In the genomic region with DNA sequence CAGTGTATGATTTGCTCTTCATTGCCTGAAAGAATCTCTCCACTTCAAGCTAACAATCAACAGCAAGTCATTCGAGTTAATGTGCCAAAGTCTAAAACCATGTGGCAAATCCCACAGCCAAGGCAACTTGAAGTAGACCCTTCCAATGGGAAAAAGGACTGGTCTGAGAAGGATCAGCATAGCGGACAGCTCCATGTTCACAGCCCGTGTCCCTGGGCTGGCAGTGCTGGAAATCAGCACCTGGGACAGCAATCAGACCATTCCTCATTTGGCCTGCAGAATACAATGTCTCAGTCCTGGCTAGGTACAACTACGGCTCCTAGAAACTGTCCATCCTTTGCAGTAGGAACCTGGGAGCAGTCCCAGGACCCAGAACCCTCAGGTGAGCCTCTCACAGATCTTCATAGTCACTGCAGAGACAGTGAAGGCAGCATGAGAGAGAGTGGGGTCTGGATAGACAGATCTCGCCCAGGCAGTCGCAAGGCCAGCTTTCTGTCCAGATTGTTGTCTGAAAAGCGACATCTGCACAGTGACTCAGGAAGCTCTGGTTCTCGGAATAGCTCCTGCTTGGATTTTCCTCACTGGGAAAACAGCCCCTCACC, we compare ENCODE assay signal across 1 cellular context.
TF ChIP-seq lines count a peak whose summit lies in the region.

No MANE protein-coding gene starts in this region.

TF ChIP-seq in HepG2, 621 proteins besides CTCF, POLR2A, EP300 and RAD21 (continued from another document and continues in another):
- TF ChIP-seq, protein P1, sequence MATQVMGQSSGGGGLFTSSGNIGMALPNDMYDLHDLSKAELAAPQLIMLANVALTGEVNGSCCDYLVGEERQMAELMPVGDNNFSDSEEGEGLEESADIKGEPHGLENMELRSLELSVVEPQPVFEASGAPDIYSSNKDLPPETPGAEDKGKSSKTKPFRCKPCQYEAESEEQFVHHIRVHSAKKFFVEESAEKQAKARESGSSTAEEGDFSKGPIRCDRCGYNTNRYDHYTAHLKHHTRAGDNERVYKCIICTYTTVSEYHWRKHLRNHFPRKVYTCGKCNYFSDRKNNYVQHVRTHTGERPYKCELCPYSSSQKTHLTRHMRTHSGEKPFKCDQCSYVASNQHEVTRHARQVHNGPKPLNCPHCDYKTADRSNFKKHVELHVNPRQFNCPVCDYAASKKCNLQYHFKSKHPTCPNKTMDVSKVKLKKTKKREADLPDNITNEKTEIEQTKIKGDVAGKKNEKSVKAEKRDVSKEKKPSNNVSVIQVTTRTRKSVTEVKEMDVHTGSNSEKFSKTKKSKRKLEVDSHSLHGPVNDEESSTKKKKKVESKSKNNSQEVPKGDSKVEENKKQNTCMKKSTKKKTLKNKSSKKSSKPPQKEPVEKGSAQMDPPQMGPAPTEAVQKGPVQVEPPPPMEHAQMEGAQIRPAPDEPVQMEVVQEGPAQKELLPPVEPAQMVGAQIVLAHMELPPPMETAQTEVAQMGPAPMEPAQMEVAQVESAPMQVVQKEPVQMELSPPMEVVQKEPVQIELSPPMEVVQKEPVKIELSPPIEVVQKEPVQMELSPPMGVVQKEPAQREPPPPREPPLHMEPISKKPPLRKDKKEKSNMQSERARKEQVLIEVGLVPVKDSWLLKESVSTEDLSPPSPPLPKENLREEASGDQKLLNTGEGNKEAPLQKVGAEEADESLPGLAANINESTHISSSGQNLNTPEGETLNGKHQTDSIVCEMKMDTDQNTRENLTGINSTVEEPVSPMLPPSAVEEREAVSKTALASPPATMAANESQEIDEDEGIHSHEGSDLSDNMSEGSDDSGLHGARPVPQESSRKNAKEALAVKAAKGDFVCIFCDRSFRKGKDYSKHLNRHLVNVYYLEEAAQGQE (IDR thresholded peaks at IDR 0.05; ENCODE audit: borderline replicate concordance in 1 of 2, low read depth in 1 of 2, low read length in 2 of 2): peak; percentile 97 to 100
- TF ChIP-seq, protein P2, sequence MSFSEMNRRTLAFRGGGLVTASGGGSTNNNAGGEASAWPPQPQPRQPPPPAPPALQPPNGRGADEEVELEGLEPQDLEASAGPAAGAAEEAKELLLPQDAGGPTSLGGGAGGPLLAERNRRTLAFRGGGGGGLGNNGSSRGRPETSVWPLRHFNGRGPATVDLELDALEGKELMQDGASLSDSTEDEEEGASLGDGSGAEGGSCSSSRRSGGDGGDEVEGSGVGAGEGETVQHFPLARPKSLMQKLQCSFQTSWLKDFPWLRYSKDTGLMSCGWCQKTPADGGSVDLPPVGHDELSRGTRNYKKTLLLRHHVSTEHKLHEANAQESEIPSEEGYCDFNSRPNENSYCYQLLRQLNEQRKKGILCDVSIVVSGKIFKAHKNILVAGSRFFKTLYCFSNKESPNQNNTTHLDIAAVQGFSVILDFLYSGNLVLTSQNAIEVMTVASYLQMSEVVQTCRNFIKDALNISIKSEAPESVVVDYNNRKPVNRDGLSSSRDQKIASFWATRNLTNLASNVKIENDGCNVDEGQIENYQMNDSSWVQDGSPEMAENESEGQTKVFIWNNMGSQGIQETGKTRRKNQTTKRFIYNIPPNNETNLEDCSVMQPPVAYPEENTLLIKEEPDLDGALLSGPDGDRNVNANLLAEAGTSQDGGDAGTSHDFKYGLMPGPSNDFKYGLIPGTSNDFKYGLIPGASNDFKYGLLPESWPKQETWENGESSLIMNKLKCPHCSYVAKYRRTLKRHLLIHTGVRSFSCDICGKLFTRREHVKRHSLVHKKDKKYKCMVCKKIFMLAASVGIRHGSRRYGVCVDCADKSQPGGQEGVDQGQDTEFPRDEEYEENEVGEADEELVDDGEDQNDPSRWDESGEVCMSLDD (CRISPR knock-in tag; IDR thresholded peaks at IDR 0.05; ENCODE audit: borderline replicate concordance): 0 out of 2 replicates have a peak, but pooled peaks have one; percentile 36
- TF ChIP-seq, protein P3, sequence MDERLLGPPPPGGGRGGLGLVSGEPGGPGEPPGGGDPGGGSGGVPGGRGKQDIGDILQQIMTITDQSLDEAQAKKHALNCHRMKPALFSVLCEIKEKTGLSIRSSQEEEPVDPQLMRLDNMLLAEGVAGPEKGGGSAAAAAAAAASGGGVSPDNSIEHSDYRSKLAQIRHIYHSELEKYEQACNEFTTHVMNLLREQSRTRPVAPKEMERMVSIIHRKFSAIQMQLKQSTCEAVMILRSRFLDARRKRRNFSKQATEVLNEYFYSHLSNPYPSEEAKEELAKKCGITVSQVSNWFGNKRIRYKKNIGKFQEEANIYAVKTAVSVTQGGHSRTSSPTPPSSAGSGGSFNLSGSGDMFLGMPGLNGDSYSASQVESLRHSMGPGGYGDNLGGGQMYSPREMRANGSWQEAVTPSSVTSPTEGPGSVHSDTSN (CRISPR knock-in tag; IDR thresholded peaks at IDR 0.05): no peak
- no peak for TF ChIP-seq TBP (CRISPR knock-in tag; IDR thresholded peaks at IDR 0.05)
- peak; percentile 92; the same call in 1 of the 2 replicates for TF ChIP-seq ZBTB1 (CRISPR knock-in tag; IDR thresholded peaks at IDR 0.05; ENCODE audit: borderline replicate concordance)
- TF ChIP-seq MBD4 (IDR thresholded peaks at IDR 0.05; ENCODE audit: borderline replicate concordance, low read length): no peak
- TF ChIP-seq, protein P4, sequence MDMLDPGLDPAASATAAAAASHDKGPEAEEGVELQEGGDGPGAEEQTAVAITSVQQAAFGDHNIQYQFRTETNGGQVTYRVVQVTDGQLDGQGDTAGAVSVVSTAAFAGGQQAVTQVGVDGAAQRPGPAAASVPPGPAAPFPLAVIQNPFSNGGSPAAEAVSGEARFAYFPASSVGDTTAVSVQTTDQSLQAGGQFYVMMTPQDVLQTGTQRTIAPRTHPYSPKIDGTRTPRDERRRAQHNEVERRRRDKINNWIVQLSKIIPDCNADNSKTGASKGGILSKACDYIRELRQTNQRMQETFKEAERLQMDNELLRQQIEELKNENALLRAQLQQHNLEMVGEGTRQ (IDR thresholded peaks at IDR 0.05; ENCODE audit: low read depth, low read length): no peak
- TF ChIP-seq, protein P4 (CRISPR knock-in tag; IDR thresholded peaks at IDR 0.05; ENCODE audit: borderline replicate concordance): no peak
- TF ChIP-seq ZFP41 (CRISPR knock-in tag; IDR thresholded peaks at IDR 0.05; ENCODE audit: borderline replicate concordance): no peak
- no peak; the same call in 1 of the 2 replicates for TF ChIP-seq DR1 (CRISPR knock-in tag; IDR thresholded peaks at IDR 0.05)
- TF ChIP-seq FIP1L1 (IDR thresholded peaks at IDR 0.05; ENCODE audit: borderline replicate concordance, insufficient read depth, low read depth, low read length): no peak
- no peak for TF ChIP-seq ZNF496 (CRISPR knock-in tag; IDR thresholded peaks at IDR 0.05; ENCODE audit: insufficient replicate concordance)
- no peak for TF ChIP-seq RORA (CRISPR knock-in tag; IDR thresholded peaks at IDR 0.05)
- no peak for TF ChIP-seq AGO1 (IDR thresholded peaks at IDR 0.05; ENCODE audit: low read depth, low read length, poor library complexity, severe bottlenecking)
- no peak for TF ChIP-seq RNF2 (conservative IDR thresholded peaks at IDR 0.05; ENCODE audit: low read depth)
- no peak for TF ChIP-seq PAXIP1 (CRISPR knock-in tag; conservative IDR thresholded peaks at IDR 0.05)
- TF ChIP-seq MEIS2 (CRISPR knock-in tag; IDR thresholded peaks at IDR 0.05): peak; percentile 87
- TF ChIP-seq ZMYM2 (CRISPR knock-in tag; IDR thresholded peaks at IDR 0.05): no peak
- no peak for TF ChIP-seq NBN (conservative IDR thresholded peaks at IDR 0.05)
- TF ChIP-seq ZNF552 (CRISPR knock-in tag; IDR thresholded peaks at IDR 0.05; ENCODE audit: borderline replicate concordance): no peak
- peak; percentile 55; the same call in 1 of the 2 replicates for TF ChIP-seq MEF2D (CRISPR knock-in tag; IDR thresholded peaks at IDR 0.05)
- TF ChIP-seq BORCS8-MEF2B (CRISPR knock-in tag; IDR thresholded peaks at IDR 0.05): peak; percentile 96
- peak; percentile 94 for TF ChIP-seq SALL1 (CRISPR knock-in tag; IDR thresholded peaks at IDR 0.05)
- TF ChIP-seq ZNF460 (CRISPR knock-in tag; IDR thresholded peaks at IDR 0.05; ENCODE audit: borderline replicate concordance): no peak
- TF ChIP-seq PAF1 (CRISPR knock-in tag; IDR thresholded peaks at IDR 0.05): no peak
- TF ChIP-seq, protein P5, sequence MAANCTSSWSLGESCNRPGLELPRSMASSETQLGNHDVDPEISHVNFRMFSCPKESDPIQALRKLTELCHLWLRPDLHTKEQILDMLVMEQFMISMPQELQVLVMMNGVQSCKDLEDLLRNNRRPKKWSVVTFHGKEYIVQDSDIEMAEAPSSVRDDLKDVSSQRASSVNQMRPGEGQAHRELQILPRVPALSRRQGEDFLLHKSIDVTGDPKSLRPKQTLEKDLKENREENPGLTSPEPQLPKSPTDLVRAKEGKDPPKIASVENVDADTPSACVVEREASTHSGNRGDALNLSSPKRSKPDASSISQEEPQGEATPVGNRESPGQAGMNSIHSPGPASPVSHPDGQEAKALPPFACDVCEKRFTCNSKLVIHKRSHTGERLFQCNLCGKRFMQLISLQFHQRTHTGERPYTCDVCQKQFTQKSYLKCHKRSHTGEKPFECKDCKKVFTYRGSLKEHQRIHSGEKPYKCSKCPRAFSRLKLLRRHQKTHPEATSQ (CRISPR knock-in tag; IDR thresholded peaks at IDR 0.05; ENCODE audit: borderline replicate concordance): no peak
- 0 out of 2 replicates have a peak, but pooled peaks have one; percentile 36 for TF ChIP-seq KLF12 (CRISPR knock-in tag; IDR thresholded peaks at IDR 0.05; ENCODE audit: borderline replicate concordance)
- TF ChIP-seq ZBTB39 (CRISPR knock-in tag; IDR thresholded peaks at IDR 0.05): no peak
- TF ChIP-seq GFI1 (CRISPR knock-in tag; IDR thresholded peaks at IDR 0.05; ENCODE audit: borderline replicate concordance): no peak
- no peak for TF ChIP-seq NFIB (CRISPR knock-in tag; IDR thresholded peaks at IDR 0.05; ENCODE audit: borderline replicate concordance)
- TF ChIP-seq ZNF768 (CRISPR knock-in tag; IDR thresholded peaks at IDR 0.05): no peak
- TF ChIP-seq, protein P6, sequence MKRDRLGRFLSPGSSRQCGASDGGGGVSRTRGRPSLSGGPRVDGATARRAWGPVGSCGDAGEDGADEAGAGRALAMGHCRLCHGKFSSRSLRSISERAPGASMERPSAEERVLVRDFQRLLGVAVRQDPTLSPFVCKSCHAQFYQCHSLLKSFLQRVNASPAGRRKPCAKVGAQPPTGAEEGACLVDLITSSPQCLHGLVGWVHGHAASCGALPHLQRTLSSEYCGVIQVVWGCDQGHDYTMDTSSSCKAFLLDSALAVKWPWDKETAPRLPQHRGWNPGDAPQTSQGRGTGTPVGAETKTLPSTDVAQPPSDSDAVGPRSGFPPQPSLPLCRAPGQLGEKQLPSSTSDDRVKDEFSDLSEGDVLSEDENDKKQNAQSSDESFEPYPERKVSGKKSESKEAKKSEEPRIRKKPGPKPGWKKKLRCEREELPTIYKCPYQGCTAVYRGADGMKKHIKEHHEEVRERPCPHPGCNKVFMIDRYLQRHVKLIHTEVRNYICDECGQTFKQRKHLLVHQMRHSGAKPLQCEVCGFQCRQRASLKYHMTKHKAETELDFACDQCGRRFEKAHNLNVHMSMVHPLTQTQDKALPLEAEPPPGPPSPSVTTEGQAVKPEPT (CRISPR knock-in tag; IDR thresholded peaks at IDR 0.05; ENCODE audit: low read depth): no peak
- no peak for TF ChIP-seq BRD4 (CRISPR knock-in tag; IDR thresholded peaks at IDR 0.05)
- TF ChIP-seq ZNF446 (CRISPR knock-in tag; IDR thresholded peaks at IDR 0.05): no peak
- TF ChIP-seq, protein P7, sequence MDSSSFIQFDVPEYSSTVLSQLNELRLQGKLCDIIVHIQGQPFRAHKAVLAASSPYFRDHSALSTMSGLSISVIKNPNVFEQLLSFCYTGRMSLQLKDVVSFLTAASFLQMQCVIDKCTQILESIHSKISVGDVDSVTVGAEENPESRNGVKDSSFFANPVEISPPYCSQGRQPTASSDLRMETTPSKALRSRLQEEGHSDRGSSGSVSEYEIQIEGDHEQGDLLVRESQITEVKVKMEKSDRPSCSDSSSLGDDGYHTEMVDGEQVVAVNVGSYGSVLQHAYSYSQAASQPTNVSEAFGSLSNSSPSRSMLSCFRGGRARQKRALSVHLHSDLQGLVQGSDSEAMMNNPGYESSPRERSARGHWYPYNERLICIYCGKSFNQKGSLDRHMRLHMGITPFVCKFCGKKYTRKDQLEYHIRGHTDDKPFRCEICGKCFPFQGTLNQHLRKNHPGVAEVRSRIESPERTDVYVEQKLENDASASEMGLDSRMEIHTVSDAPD (CRISPR knock-in tag; IDR thresholded peaks at IDR 0.05): no peak
- peak; percentile 73; the same call in 1 of the 2 replicates for TF ChIP-seq MIER3 (CRISPR knock-in tag; IDR thresholded peaks at IDR 0.05; ENCODE audit: borderline replicate concordance)
- no peak for TF ChIP-seq ZFP62 (CRISPR knock-in tag; IDR thresholded peaks at IDR 0.05)
